19 cellular contexts compared by ENCODE assay signal in the genomic region with DNA sequence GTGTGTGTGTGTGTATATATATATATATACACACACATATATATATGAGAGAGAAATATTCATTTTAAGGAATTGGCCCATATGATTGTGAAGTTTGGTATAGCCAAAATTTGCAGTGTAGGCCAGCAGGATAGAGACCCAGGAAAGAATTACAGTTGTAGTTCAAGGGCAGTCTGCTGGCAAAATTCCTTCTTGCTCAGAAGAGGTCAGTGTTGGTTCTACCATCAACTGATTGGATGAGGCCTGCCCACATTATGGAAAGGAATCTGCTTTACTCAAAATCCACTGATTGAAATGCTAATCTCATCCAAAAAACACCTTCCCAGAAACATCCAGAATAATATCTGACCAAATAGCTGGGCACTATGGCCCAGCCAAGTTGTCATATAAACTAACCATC.
"Had no signal": no experiment of that assay in that cellular context is flagged by ENCODE, and none has a peak within 500 bp of the region (broad histone marks: within the 10 kb centered on the region; RNA-seq: fewer than 3 reads in every experiment).

No MANE protein-coding gene starts in this region.

- H3K27me3 ChIP-seq: adrenal gland had no signal

- DNase-seq: activated CD4-positive, alpha-beta T cell treated with anti-CD3 and anti-CD28 coated beads for 4 hours; activated CD8-positive, alpha-beta memory T cell treated with anti-CD3 and anti-CD28 coated beads, Interleukin-2, amount 50 U/mL, for 4 hours; activated CD8-positive, alpha-beta T cell treated with anti-CD3 and anti-CD28 coated beads for 36 hours; activated naive CD4-positive, alpha-beta T cell treated with anti-CD3 and anti-CD28 coated beads, Interleukin-2, amount 50 U/mL, for 16 hours; activated naive CD8-positive, alpha-beta T cell treated with anti-CD3 and anti-CD28 coated beads, Interleukin-2, amount 10 ng/mL, durations not matched to agents 7 days and 5 days; adrenal gland; anterior cingulate cortex; cerebellar nuclear complex; NCI-H1417; NCI-H2029; NCI-H2171; NCI-H2227 treated with DMSO at 0.1 percent for 48 hours; NCI-H446 treated with DMSO at 0.1 percent for 48 hours; NCI-H82; PC-3; SHP77; T-helper 1 cell had no signal

- H3K27ac ChIP-seq: adrenal gland, VCaP had no signal

- ATAC-seq: activated CD4-positive, CD25-positive, alpha-beta regulatory T cell treated with anti-CD3 and anti-CD28 coated beads, Interleukin-2, amount 50 U/mL, for 24 hours; activated CD8-positive, alpha-beta T cell treated with anti-CD3 and anti-CD28 coated beads for 36 hours; PC-3 had no signal
